ENCODE assay signal across 8 cellular contexts in genomic region chr12:66169221-66170170, GRCh38. TPM values are rescaled to one million over a fixed set of nuclear protein-coding genes. Genes with fewer than 3 reads are reported as not detected.
DNase-seq lines count a peak whose midpoint lies in the region; ATAC-seq, FAIRE-seq and TF ChIP-seq lines count a peak whose summit lies in the region.

TMBIM4 (minus strand) TSS chr12:66169996; CDS start chr12:66169951, 45 bp downstream.

- H3K36me3 ChIP-seq in body of pancreas (replicated peaks in 1 of 2; ENCODE audit: insufficient read depth in 1 of 2, low read depth in 2 of 2) (no peaks in the 10 kb centered on the region), iPS DF 6.9 (ENCODE audit: control insufficient read depth, insufficient read depth, low read length) (no peaks in the 10 kb centered on the region)

- peaks cover 12% of the 10 kb centered on the region for H3K9me3 ChIP-seq in A549
- H3K9me3 ChIP-seq in body of pancreas, result no peaks in the 10 kb centered on the region
- no peaks in the 10 kb centered on the region for H3K9me3 ChIP-seq in iPS DF 6.9 (ENCODE audit: control insufficient read depth, insufficient read depth, low read length)

- TF ChIP-seq CTCF in A549 (IDR thresholded peaks at IDR 0.05) (peak; percentile 57), body of pancreas (IDR thresholded peaks at IDR 0.05) (peak in 6 of 7 experiments; percentile 36 to 88 (median 62))

- ATAC-seq in A549 (peak; percentile 99 to 100), HG03066 (IDR thresholded peaks at IDR 0.05; ENCODE audit: low read depth, unreplicated experiment) (peak; percentile 85), body of pancreas (peak; percentile 93)

- TF ChIP-seq EP300 in A549 (IDR thresholded peaks at IDR 0.05), result no peak

- peak; percentile 63 for FAIRE-seq in A549 (lab: Jason Lieb, UNC)
- peak; percentile 37 for FAIRE-seq in TTC549 (lab: Jason Lieb, UNC)

- H3K4me2 ChIP-seq in A549, result peak within 1 kb of the TSS; percentile 95

- H3K27me3 ChIP-seq in body of pancreas, result no peaks in the 10 kb centered on the region
- H3K27me3 ChIP-seq in iPS DF 6.9 (ENCODE audit: control insufficient read depth, insufficient read depth, low read length), result no peaks in the 10 kb centered on the region

- peak; percentile 32 to 36; a peak in 3 of 5 replicates for TF ChIP-seq RAD21 in A549 (conservative IDR thresholded peaks at IDR 0.05 in 1 of 2, IDR thresholded peaks at IDR 0.05 in 1 of 2)

- peak within 1 kb of the TSS; percentile 94 to 99 for H3K27ac ChIP-seq in A549
- peak within 1 kb of the TSS; percentile 90 to 99 (median 98) for H3K27ac ChIP-seq in body of pancreas
- H3K27ac ChIP-seq in iPS DF 6.9 (ENCODE audit: low read length), result no peak within 1 kb of the TSS

- peaks cover 6% of the 10 kb centered on the region for H3K4me1 ChIP-seq in A549
- peaks cover 15% of the 10 kb centered on the region for H3K4me1 ChIP-seq in body of pancreas
- H3K4me1 ChIP-seq in iPS DF 6.9 (ENCODE audit: control insufficient read depth, insufficient read depth, low read length), result no peaks in the 10 kb centered on the region

- TF ChIP-seq POLR2A in A549 (IDR thresholded peaks at IDR 0.05; ENCODE audit: low read length), result peak; percentile 83
- TF ChIP-seq POLR2A in GM18526 (IDR thresholded peaks at IDR 0.05; ENCODE audit: extremely low read depth, insufficient read length), result peak; percentile 79
- TF ChIP-seq POLR2A in body of pancreas (IDR thresholded peaks at IDR 0.05), result peak; percentile 71 to 91 (median 86)

- CTCF ChIA-PET in A549 (lab: Yijun Ruan, JAX), result interaction anchor here (0.7 to 2.2 kb wide), 17 partner anchors 8 to 524 kb away, joined by 3 to 16 read pairs (median 5); partner anchors contain the start of gene LLPH

- POLR2A ChIA-PET in A549 (lab: Yijun Ruan, JAX), result interaction anchor here (0.6 to 2.1 kb wide), 33 partner anchors 9 to 1100 kb away, joined by 3 to 30 read pairs (median 4); partner anchors contain the start of genes CAND1, HELB, LEMD3 and LLPH

- H3K4me3 ChIP-seq in A549, result peak within 1 kb of the TSS; percentile 56
- peak within 1 kb of the TSS; percentile 77 to 97 for H3K4me3 ChIP-seq in body of pancreas
- H3K4me3 ChIP-seq in iPS DF 6.9 (ENCODE audit: low read length), result peak within 1 kb of the TSS; percentile 94; the same call in 1 of the 2 replicates
- peak within 1 kb of the TSS; percentile 82 for H3K4me3 ChIP-seq in skeletal muscle cell (ENCODE audit: low read depth, low read length)

- intact Hi-C loops in body of pancreas (cut with DNase I), result no loop called here

- DNase-seq in A549 (ENCODE audit: low read depth in 1 of 2, low spot score in 1 of 2) (peak; percentile 91 to 97), NCI-H2107 treated with DMSO at 0.1 percent for 48 hours (lab: John Stamatoyannopoulos, UW; ENCODE audit: unreplicated experiment) (peak; percentile 94), body of pancreas (peak; percentile 82 to 89 (median 84)), iPS DF 6.9 (ENCODE audit: low read depth, low spot score) (peak; percentile 67), skeletal muscle cell (ENCODE audit: low read depth) (peak; percentile 84)

- WGBS in A549 (ENCODE audit: missing lambda C conversion rate), result 2% methylated on average over 55 of the region's 67 CpGs
- WGBS in body of pancreas, 2 donors, result 0 to 1% methylated on average over 41 to 67 of the region's 67 CpGs
- WGBS in iPS DF 6.9 (ENCODE audit: insufficient coverage, insufficient read length), result no CpG with 5 or more reads among the region's 67 CpGs

TF ChIP-seq in A549, 52 proteins besides CTCF, POLR2A, EP300 and RAD21 (continues in another document):
- TF ChIP-seq CHD4 (IDR thresholded peaks at IDR 0.05; ENCODE audit: borderline replicate concordance) (no peak), ELK1 (IDR thresholded peaks at IDR 0.05; ENCODE audit: low read depth, low read length) (no peak), HOXB5 (CRISPR knock-in tag; IDR thresholded peaks at IDR 0.05) (no peak), BCL3 (IDR thresholded peaks at IDR 0.05) (peak; percentile 85), MAFK (IDR thresholded peaks at IDR 0.05; ENCODE audit: partially characterized antibody) (no peak), TP53 (CRISPR knock-in tag; IDR thresholded peaks at IDR 0.05) (no peak), PHF8 (IDR thresholded peaks at IDR 0.05; ENCODE audit: borderline replicate concordance, low read depth) (peak; percentile 92), E2F6 (IDR thresholded peaks at IDR 0.05; ENCODE audit: borderline replicate concordance, low read depth) (peak; percentile 57; the same call in 1 of the 2 replicates), MYC (IDR thresholded peaks at IDR 0.05; ENCODE audit: borderline replicate concordance, low read length) (peak; percentile 84), GATA3 (IDR thresholded peaks at IDR 0.05; ENCODE audit: borderline replicate concordance) (0 out of 2 replicates have a peak, but pooled peaks have one; percentile 10), ESRRA (IDR thresholded peaks at IDR 0.05; ENCODE audit: borderline replicate concordance, low read length) (no peak), MAX (IDR thresholded peaks at IDR 0.05) (peak; percentile 87), TFCP2L1 (CRISPR knock-in tag; IDR thresholded peaks at IDR 0.05) (0 out of 2 replicates have a peak, but pooled peaks have one; percentile 56), HDAC2 (IDR thresholded peaks at IDR 0.05) (no peak), HOXB13 (CRISPR knock-in tag; IDR thresholded peaks at IDR 0.05; ENCODE audit: low read depth) (peak; percentile 75), SREBF2 (IDR thresholded peaks at IDR 0.05) (no peak), CHD2 (IDR thresholded peaks at IDR 0.05; ENCODE audit: low read length, partially characterized antibody) (no peak), ZNF302 (CRISPR knock-in tag; IDR thresholded peaks at IDR 0.05) (no peak), CBX8 (IDR thresholded peaks at IDR 0.05) (no peak), HES2 (IDR thresholded peaks at IDR 0.05) (no peak), JUN (IDR thresholded peaks at IDR 0.05) (peak; percentile 83 to 88), HMGXB4 (CRISPR knock-in tag; IDR thresholded peaks at IDR 0.05; ENCODE audit: borderline replicate concordance) (peak; percentile 82), RNF2 (IDR thresholded peaks at IDR 0.05; ENCODE audit: borderline replicate concordance, low read depth) (no peak), CEBPB (IDR thresholded peaks at IDR 0.05) (peak; percentile 72 to 91; a peak in 3 of 4 replicates), JUNB (IDR thresholded peaks at IDR 0.05) (no peak), EHF (CRISPR knock-in tag; IDR thresholded peaks at IDR 0.05) (0 out of 2 replicates have a peak, but pooled peaks have one; percentile 38)

RNA-seq across cellular contexts. Expression of gene TMBIM4, which starts in this region (rescaled TPM):
- polyA plus RNA-seq in A549 (2011; rRNA removed) (80.3 and 87.4 TPM in 2 replicates), A549 (2017; fragmentation: RNase III; extraction: RNeasy Plus Mini Kit Qiagen cat#74134 plus additional on column Dnase treatment) (53.7 to 63.2 TPM (median 55.9 TPM) in 3 replicates)
- 31.8 and 38.6 TPM in 2 replicates for polyA plus RNA-seq in A549 (2012; cell fraction: cytosol; rRNA removed)
- 21.0 and 41.8 TPM in 2 replicates for polyA plus RNA-seq in A549 (2012; cell fraction: nucleus; rRNA removed)
- 16.1 and 21.4 TPM in 2 replicates for polyA minus RNA-seq in A549 (2011; rRNA and poly(A)+ RNA removed)
- total RNA-seq in body of pancreas, result 10 to 100 TPM; 59.7 to 62.3 TPM
